ENCODE assay signal across 9 cellular contexts in genomic region chr1:177164380-177165068, GRCh38.
A peak's percentile ranks its signal among the peaks of the same experiment; 100 is the strongest.
DNase-seq lines count a peak whose midpoint lies in the region; ATAC-seq and TF ChIP-seq lines count a peak whose summit lies in the region.
"Had no signal": no experiment of that assay in that cellular context is flagged by ENCODE, and none has a peak within 500 bp of the region (broad histone marks: within the 10 kb centered on the region; RNA-seq: fewer than 3 reads in every experiment).

TSS of gene ASTN1 (minus strand) at chr1:177164712. CDS start at chr1:177164676, 36 bp downstream.

- in situ Hi-C loops in KBM-7 (cut with MboI; ENCODE audit: low pct_unique_long_range_greater_than_20kb, low sequenced_read_pairs) = no loop called here

- no peak for ATAC-seq in HG02852 (IDR thresholded peaks at IDR 0.05; ENCODE audit: unreplicated experiment)
- ATAC-seq: activated CD8-positive, alpha-beta memory T cell treated with anti-CD3 and anti-CD28 coated beads, Interleukin-2, amount 10 ng/mL, durations not matched to agents 7 days and 5 days had no signal

- H3K4me3 ChIP-seq in AG10803 (ENCODE audit: low read length) (peak within 1 kb of the TSS; percentile 37), foreskin fibroblast (ENCODE audit: low read depth in 1 of 2, low read length in 2 of 2) (peak within 1 kb of the TSS; percentile 33 to 52)

- TF ChIP-seq CTCF in AG10803 (conservative IDR thresholded peaks at IDR 0.05; ENCODE audit: low read length) = no peak
- TF ChIP-seq CTCF in foreskin fibroblast (IDR thresholded peaks at IDR 0.05; ENCODE audit: low read depth, low read length) = no peak

- DNase-seq in AG10803 (ENCODE audit: low read depth) (no peak), NCI-H526 treated with DMSO at 0.1 percent for 48 hours (lab: John Stamatoyannopoulos, UW) (peak; percentile 48), foreskin fibroblast (peak in 1 of 2 donors; percentile 34), nucleus accumbens (lab: John Stamatoyannopoulos, UW) (peak in 42 of 56 donors; percentile 8 to 76 (median 48)), SHP77 (lab: John Stamatoyannopoulos, UW) (no peak), KBM-7 (no peak), HUDEP-2 (lab: John Stamatoyannopoulos, UW; ENCODE audit: unreplicated experiment in 76 of 76) (no peak)
- DNase-seq: activated CD8-positive, alpha-beta memory T cell treated with anti-CD3 and anti-CD28 coated beads, Interleukin-2, amount 10 ng/mL, durations not matched to agents 7 days and 5 days had no signal

Comparison
In these comparisons a context has a peak if more than half of its experiments do, and no peak if none do; other contexts are left out.
1. DNase-seq: peak in NCI-H526 treated with DMSO at 0.1 percent for 48 hours (single experiment) and nucleus accumbens (42 of 56); none in AG10803 (single experiment), SHP77 (0 of 2), KBM-7 (single experiment) and HUDEP-2 (0 of 76).